Comparison of ENCODE assay signal across 8 cellular contexts in the genomic region with DNA sequence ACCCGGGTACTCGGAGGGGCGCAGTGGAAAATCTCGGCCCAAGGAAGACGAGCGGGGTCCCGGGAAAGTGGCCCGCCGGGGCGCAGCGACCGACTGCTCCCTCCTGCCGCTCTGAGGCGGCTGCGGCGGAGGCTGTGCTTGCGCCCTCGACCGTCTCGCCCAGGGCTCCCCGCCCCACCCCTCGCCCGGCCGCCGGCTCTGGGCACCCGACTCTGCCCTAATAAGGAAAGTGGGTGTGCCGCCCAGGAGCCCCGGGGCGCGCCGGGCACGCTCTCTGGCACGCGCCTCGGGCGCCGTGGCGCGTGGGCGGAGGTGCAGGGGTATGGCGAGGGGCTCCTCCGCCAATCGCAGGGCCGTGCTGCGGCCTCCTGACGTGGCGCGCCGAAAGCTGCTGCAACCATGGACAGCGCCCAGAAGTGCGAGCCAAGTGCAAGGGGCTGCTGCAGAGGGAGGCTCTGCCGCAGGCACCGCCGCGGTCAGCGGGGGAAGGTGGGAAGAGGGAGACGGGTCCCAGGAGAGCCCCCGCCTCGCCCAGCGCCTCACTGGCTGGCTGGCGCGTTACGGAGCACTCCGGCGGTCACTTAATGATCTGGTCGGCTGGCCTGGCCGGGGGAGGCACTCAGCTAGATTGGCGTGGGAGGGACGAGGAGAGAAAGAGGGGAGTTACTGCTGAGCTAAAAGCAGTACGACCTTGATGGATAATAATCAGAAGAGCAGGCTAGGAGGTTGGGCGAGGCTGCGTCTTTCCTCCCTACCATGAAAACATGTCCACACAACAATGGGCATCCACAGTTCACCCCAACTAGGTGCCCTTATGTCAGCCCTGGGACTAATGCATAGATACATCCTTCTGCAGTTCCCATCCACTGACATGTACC. TPM values are rescaled to one million over a fixed set of nuclear protein-coding genes. Genes with fewer than 3 reads are reported as not detected.
DNase-seq lines count a peak whose midpoint lies in the region; ATAC-seq and FAIRE-seq lines count a peak whose summit lies in the region.

A gene with protein sequence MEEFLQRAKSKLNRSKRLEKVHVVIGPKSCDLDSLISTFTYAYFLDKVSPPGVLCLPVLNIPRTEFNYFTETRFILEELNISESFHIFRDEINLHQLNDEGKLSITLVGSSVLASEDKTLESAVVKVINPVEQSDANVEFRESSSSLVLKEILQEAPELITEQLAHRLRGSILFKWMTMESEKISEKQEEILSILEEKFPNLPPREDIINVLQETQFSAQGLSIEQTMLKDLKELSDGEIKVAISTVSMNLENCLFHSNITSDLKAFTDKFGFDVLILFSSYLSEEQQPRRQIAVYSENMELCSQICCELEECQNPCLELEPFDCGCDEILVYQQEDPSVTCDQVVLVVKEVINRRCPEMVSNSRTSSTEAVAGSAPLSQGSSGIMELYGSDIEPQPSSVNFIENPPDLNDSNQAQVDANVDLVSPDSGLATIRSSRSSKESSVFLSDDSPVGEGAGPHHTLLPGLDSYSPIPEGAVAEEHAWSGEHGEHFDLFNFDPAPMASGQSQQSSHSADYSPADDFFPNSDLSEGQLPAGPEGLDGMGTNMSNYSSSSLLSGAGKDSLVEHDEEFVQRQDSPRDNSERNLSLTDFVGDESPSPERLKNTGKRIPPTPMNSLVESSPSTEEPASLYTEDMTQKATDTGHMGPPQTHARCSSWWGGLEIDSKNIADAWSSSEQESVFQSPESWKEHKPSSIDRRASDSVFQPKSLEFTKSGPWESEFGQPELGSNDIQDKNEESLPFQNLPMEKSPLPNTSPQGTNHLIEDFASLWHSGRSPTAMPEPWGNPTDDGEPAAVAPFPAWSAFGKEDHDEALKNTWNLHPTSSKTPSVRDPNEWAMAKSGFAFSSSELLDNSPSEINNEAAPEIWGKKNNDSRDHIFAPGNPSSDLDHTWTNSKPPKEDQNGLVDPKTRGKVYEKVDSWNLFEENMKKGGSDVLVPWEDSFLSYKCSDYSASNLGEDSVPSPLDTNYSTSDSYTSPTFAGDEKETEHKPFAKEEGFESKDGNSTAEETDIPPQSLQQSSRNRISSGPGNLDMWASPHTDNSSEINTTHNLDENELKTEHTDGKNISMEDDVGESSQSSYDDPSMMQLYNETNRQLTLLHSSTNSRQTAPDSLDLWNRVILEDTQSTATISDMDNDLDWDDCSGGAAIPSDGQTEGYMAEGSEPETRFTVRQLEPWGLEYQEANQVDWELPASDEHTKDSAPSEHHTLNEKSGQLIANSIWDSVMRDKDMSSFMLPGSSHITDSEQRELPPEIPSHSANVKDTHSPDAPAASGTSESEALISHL (N-terminal part only) (minus strand): TSS at position 131 of the 878 bp plus-strand sequence. CDS start 151 bp downstream, outside the sequence.

- H3K79me2 ChIP-seq in ACC112 (ENCODE audit: control insufficient read depth, insufficient read depth, low read length, unreplicated experiment) = peaks cover 14% of the 10 kb centered on the region
- no peaks in the 10 kb centered on the region for H3K79me2 ChIP-seq in GM23248 (ENCODE audit: insufficient read depth)

- DNase-seq in GM23248 (peak; percentile 83), NCI-H2107 treated with DMSO at 0.1 percent for 48 hours (lab: John Stamatoyannopoulos, UW; ENCODE audit: unreplicated experiment) (peak; percentile 28), left cardiac atrium (peak; percentile 76), posterior cingulate gyrus (peak; percentile 49 to 96 (median 62)), GM19239 (ENCODE audit: insufficient read length, low spot score) (no peak)

- no peaks in the 10 kb centered on the region for H4K20me1 ChIP-seq in GM23248 (ENCODE audit: insufficient read depth)

- no peak within 1 kb of the TSS for H3K9ac ChIP-seq in GM23248

- 2 to 4% methylated on average over 59 to 72 of the region's 72 CpGs for WGBS in GM23248 (ENCODE audit: low coverage in 1 of 2, low lambda C conversion rate in 2 of 2, missing lambda C conversion rate in 2 of 2), 2 experiments

- H3K36me3 ChIP-seq in ACC112 (ENCODE audit: insufficient read depth, low read length) = no peaks in the 10 kb centered on the region
- no peaks in the 10 kb centered on the region for H3K36me3 ChIP-seq in GM23248 (ENCODE audit: low read depth)

- intact Hi-C loops in left cardiac atrium (cut with DNase I) = no loop called here
- intact Hi-C loops in posterior cingulate gyrus (cut with DNase I) = loop anchor here (5.0 kb wide), 1 partner anchor 94 kb away; no protein-coding TSS in a partner anchor

- H3K4me2 ChIP-seq in GM23248 (ENCODE audit: unreplicated experiment) = peak within 1 kb of the TSS; percentile 79

- H3K4me3 ChIP-seq in ACC112 (ENCODE audit: low read depth, low read length) (peak within 1 kb of the TSS; percentile 87), GM23248 (peak within 1 kb of the TSS; percentile 71)

- H3K27ac ChIP-seq in ACC112 (ENCODE audit: low read depth, low read length) (no peak within 1 kb of the TSS), GM23248 (no peak within 1 kb of the TSS), angular gyrus (ENCODE audit: low read depth, low read length) (peak within 1 kb of the TSS; percentile 92)

- H3K9me2 ChIP-seq in GM23248 (ENCODE audit: insufficient read depth) = no peaks in the 10 kb centered on the region

- ATAC-seq in left cardiac atrium (peak; percentile 96 to 99), GM21381 (IDR thresholded peaks at IDR 0.05; ENCODE audit: unreplicated experiment) (no peak)

- in situ Hi-C loops in GM23248 (cut with MboI) = no loop called here

- H3F3A ChIP-seq in GM23248 (ENCODE audit: insufficient read depth) = 0 out of 2 replicates have a peak, but pooled peaks cover 23% of the 10 kb centered on the region

- H3K4me1 ChIP-seq in ACC112 (ENCODE audit: control insufficient read depth, insufficient read depth, low read length, unreplicated experiment) (peaks cover 12% of the 10 kb centered on the region), GM23248 (ENCODE audit: insufficient read depth) (0 out of 2 replicates have a peak, but pooled peaks cover 10% of the 10 kb centered on the region)

- FAIRE-seq in GM19239 (lab: Jason Lieb, UNC) = no peak

- H3K27me3 ChIP-seq in ACC112 (ENCODE audit: insufficient read depth, low read length) = no peaks in the 10 kb centered on the region
- H3K27me3 ChIP-seq in GM23248 (replicated peaks; ENCODE audit: insufficient read depth) = peaks cover 25% of the 10 kb centered on the region; the same call in 1 of the 2 replicates

- peak within 1 kb of the TSS; percentile 74 for H2AFZ ChIP-seq in ACC112 (ENCODE audit: low read length, unreplicated experiment)
- H2AFZ ChIP-seq in GM23248 = peak within 1 kb of the TSS; percentile 66

- H3K9me3 ChIP-seq in GM23248 (ENCODE audit: low read depth) = no peaks in the 10 kb centered on the region

RNA-seq across cellular contexts. Expression of the gene that starts here (rescaled TPM):
- total RNA-seq in GM23248 (2014; rRNA removed; shearing (Covaris generic)) = 6.8 and 8.8 TPM in 2 replicates
- 2.0 and 2.8 TPM in 2 replicates for polyA plus RNA-seq in GM23248 (2016; fragmentation: Nextera tagmentation; extraction: Ambion mirVana)
- total RNA-seq in left cardiac atrium = 10 to 100 TPM; 33.1 to 37.5 TPM
